In genomic region chr7:148987010-148987750, GRCh38 we compare ENCODE assay signal across 8 cellular contexts. TPM values are rescaled to one million over a fixed set of nuclear protein-coding genes. Genes with fewer than 3 reads are reported as not detected.
DNase-seq lines count a peak whose midpoint lies in the region; ATAC-seq, FAIRE-seq and TF ChIP-seq lines count a peak whose summit lies in the region.

No MANE protein-coding gene starts in this region.

- no peak for TF ChIP-seq CTCF in DOHH2 (IDR thresholded peaks at IDR 0.05; ENCODE audit: low read depth, low read length, poor library complexity, severe bottlenecking)
- no peak for TF ChIP-seq CTCF in fibroblast of mammary gland (conservative IDR thresholded peaks at IDR 0.05; ENCODE audit: control insufficient read depth, insufficient read depth, low read depth, low read length)
- TF ChIP-seq CTCF in natural killer cell (IDR thresholded peaks at IDR 0.05): no peak

- no peaks in the 10 kb centered on the region for H3K36me3 Mint-ChIP-seq in natural killer cell

- no peaks in the 10 kb centered on the region for H3K36me3 ChIP-seq in DOHH2 (ENCODE audit: control insufficient read depth, low read length)
- H3K36me3 ChIP-seq in GM23248 (ENCODE audit: low read depth): no peaks in the 10 kb centered on the region
- H3K36me3 ChIP-seq in Karpas-422 (ENCODE audit: insufficient read depth, low read length): no peaks in the 10 kb centered on the region

- H3K4me1 ChIP-seq in DOHH2 (ENCODE audit: control insufficient read depth, low read length): peaks cover 47% of the 10 kb centered on the region
- peaks cover 3% of the 10 kb centered on the region; the same call in 1 of the 2 replicates for H3K4me1 ChIP-seq in GM23248 (ENCODE audit: insufficient read depth)
- H3K4me1 ChIP-seq in Karpas-422 (ENCODE audit: low read length): peaks cover 38% of the 10 kb centered on the region

- H3K9ac ChIP-seq in GM23248 (peak overlapping the region; percentile 77), Karpas-422 (ENCODE audit: low read length) (peak overlapping the region; percentile 77)

- H3K27ac Mint-ChIP-seq in natural killer cell: peak overlapping the region; percentile 92 to 96

- H3K79me2 ChIP-seq in DOHH2 (ENCODE audit: control insufficient read depth, low read length) (no peaks in the 10 kb centered on the region), GM23248 (ENCODE audit: insufficient read depth) (no peaks in the 10 kb centered on the region), Karpas-422 (ENCODE audit: low read length) (no peaks in the 10 kb centered on the region)

- H3F3A ChIP-seq in DOHH2 (ENCODE audit: control insufficient read depth, insufficient read depth) (peaks cover 18% of the 10 kb centered on the region), GM23248 (ENCODE audit: insufficient read depth) (peaks cover 24% of the 10 kb centered on the region)

- peaks cover 32% of the 10 kb centered on the region for H3K27me3 ChIP-seq in DOHH2 (ENCODE audit: control insufficient read depth, low read length)
- no peaks in the 10 kb centered on the region for H3K27me3 ChIP-seq in GM23248 (replicated peaks; ENCODE audit: insufficient read depth)
- H3K27me3 ChIP-seq in Karpas-422 (ENCODE audit: low read length): no peaks in the 10 kb centered on the region

- H4K20me1 ChIP-seq in DOHH2 (ENCODE audit: control insufficient read depth, insufficient read depth, low read depth, low read length): no peaks in the 10 kb centered on the region
- no peaks in the 10 kb centered on the region for H4K20me1 ChIP-seq in GM23248 (ENCODE audit: insufficient read depth)
- no peaks in the 10 kb centered on the region for H4K20me1 ChIP-seq in Karpas-422 (ENCODE audit: insufficient read depth, low read depth, low read length)

- H3K27me3 Mint-ChIP-seq in natural killer cell (ENCODE audit: low read depth in 2 of 2): no peaks in the 10 kb centered on the region

- FAIRE-seq in RCC 7860 (lab: Jason Lieb, UNC): peak; percentile 85

- in situ Hi-C loops in GM23248 (cut with MboI): no loop called here

- H3K9me3 ChIP-seq in DOHH2 (ENCODE audit: control insufficient read depth, insufficient read depth, low read length): no peaks in the 10 kb centered on the region
- no peaks in the 10 kb centered on the region for H3K9me3 ChIP-seq in GM23248 (ENCODE audit: low read depth)
- H3K9me3 ChIP-seq in Karpas-422 (ENCODE audit: low read length): no peaks in the 10 kb centered on the region

- H3K4me3 Mint-ChIP-seq in natural killer cell: peak overlapping the region; percentile 99

- H3K9me3 Mint-ChIP-seq in natural killer cell: no peaks in the 10 kb centered on the region

- H3K4me2 ChIP-seq in DOHH2 (ENCODE audit: low read length) (peak overlapping the region; percentile 93), GM23248 (ENCODE audit: unreplicated experiment) (peak overlapping the region; percentile 86), Karpas-422 (ENCODE audit: low read depth, low read length, poor library complexity, severe bottlenecking) (peak overlapping the region; percentile 96)

- WGBS in GM23248 (ENCODE audit: low coverage in 1 of 2, low lambda C conversion rate in 2 of 2, missing lambda C conversion rate in 2 of 2), 2 experiments: 0 to 1% methylated on average over 17 of the region's 17 CpGs

- peak; percentile 85 to 92 (median 87) for ATAC-seq in natural killer cell

- H3K4me3 ChIP-seq in DOHH2 (ENCODE audit: low read length): peak overlapping the region; percentile 90
- peak overlapping the region; percentile 97 for H3K4me3 ChIP-seq in GM23248
- peak overlapping the region; percentile 80 for H3K4me3 ChIP-seq in Karpas-422 (ENCODE audit: low read length)
- H3K4me3 ChIP-seq in fibroblast of mammary gland (ENCODE audit: control insufficient read depth, low read depth, low read length): peak overlapping the region; percentile 95

- DNase-seq in GM23248 (peak; percentile 90), Karpas-422 (peak; percentile 95), RCC 7860 (ENCODE audit: low spot score) (peak; percentile 90), fibroblast of mammary gland (ENCODE audit: low read depth) (peak; percentile 91), natural killer cell (peak; percentile 72)
- DNase-seq in activated T-helper 1 cell treated with anti-CD3 and anti-CD28 coated beads, Interleukin-2, amount 50 U/mL, for 16 hours (ENCODE audit: low read depth in 1 of 2, low spot score in 1 of 2): peak; percentile 56 to 66
- DNase-seq in stimulated activated naive CD4-positive, alpha-beta T cell treated with Interleukin-2 at 50 U/mL for 16 hours (lab: John Stamatoyannopoulos, UW): peak; percentile 76

- peak overlapping the region; percentile 99 for H2AFZ ChIP-seq in GM23248
- peak overlapping the region; percentile 99 for H2AFZ ChIP-seq in Karpas-422 (ENCODE audit: low read length)

- peaks cover 45 to 55% of the 10 kb centered on the region in 2 donors for H3K4me1 Mint-ChIP-seq in natural killer cell

- H3K9me2 ChIP-seq in DOHH2 (replicated peaks; ENCODE audit: control insufficient read depth, low read length) (no peaks in the 10 kb centered on the region), GM23248 (ENCODE audit: insufficient read depth) (no peaks in the 10 kb centered on the region), Karpas-422 (replicated peaks; ENCODE audit: insufficient read depth, low read length) (no peaks in the 10 kb centered on the region)

- intact Hi-C loops in natural killer cell (cut with micrococcal nuclease): loop anchor here (1.0 to 5.0 kb wide), 3 partner anchors 42 to 103 kb away; partner anchors contain the start of genes PDIA4 and ZNF786

- H3K27ac ChIP-seq in DOHH2 (ENCODE audit: low read depth, low read length): peak overlapping the region; percentile 22
- peak overlapping the region; percentile 63 for H3K27ac ChIP-seq in GM23248
- no peak overlapping the region; the same call in 1 of the 2 replicates for H3K27ac ChIP-seq in Karpas-422 (ENCODE audit: low read length)

RNA-seq across cellular contexts. Expression of gene PDIA4, which starts 41.1 kb away (rescaled TPM):
- total RNA-seq in GM23248 (2014; rRNA removed; shearing (Covaris generic)): 191 and 196 TPM in 2 replicates
- polyA plus RNA-seq in GM23248 (2016; fragmentation: Nextera tagmentation; extraction: Ambion mirVana): 204 and 210 TPM in 2 replicates
- 71.3 and 116 TPM in 2 replicates for total RNA-seq in Karpas-422 (2014; rRNA removed; shearing (Covaris generic); ENCODE audit: low replicate concordance)
- total RNA-seq in natural killer cell: 10 to 100 TPM; 54.0 to 82.0 (median 62.7) TPM
